ENCODE assay signal across 8 cellular contexts in the genomic region with DNA sequence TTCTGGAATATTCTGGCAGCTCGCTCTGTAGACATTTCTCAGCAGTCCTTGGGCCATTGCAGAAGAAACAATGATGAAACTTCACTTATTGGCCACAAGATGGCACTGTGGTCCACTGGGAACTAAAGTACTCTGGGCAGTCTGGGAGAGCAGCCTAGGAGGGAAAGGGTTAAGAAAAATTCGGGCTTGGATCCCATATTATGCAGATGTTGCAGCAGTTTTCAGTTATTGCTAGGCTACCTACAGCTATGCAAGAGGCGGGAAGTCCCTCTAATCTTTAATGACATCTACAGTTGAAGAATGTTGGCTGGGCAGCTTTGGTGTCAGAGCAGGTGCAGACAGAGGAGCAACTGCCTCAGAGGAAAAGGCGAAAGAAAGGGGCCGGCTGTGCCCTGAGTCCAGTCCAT.
A peak's percentile ranks its signal among the peaks of the same experiment; 100 is the strongest.
DNase-seq lines count a peak whose midpoint lies in the region; ATAC-seq and TF ChIP-seq lines count a peak whose summit lies in the region.

No MANE protein-coding gene starts in this region.

- in situ Hi-C loops in gastrocnemius medialis (cut with MboI; ENCODE audit: low sequenced_read_pairs in 4 of 4): no loop called here

- no peaks in the 10 kb centered on the region for H3K36me3 ChIP-seq in CD8-positive, alpha-beta T cell (ENCODE audit: insufficient read depth, low read length)
- H3K36me3 ChIP-seq in left ventricle myocardium inferior: no peaks in the 10 kb centered on the region
- H3K36me3 ChIP-seq in gastrocnemius medialis: no peaks in the 10 kb centered on the region

- peaks cover 55% of the 10 kb centered on the region for H3K4me1 Mint-ChIP-seq in CD8-positive, alpha-beta T cell (ENCODE audit: low read depth)
- H3K4me1 Mint-ChIP-seq in activated T-helper 17 cell treated with anti-CD3 and anti-CD28 coated beads, Interleukin-2, amount 50 U/mL, for 72 hours: peaks cover 25% of the 10 kb centered on the region

- ATAC-seq in CD8-positive, alpha-beta T cell: peak; percentile 52
- peak; percentile 81 for ATAC-seq in GM18517 (IDR thresholded peaks at IDR 0.05; ENCODE audit: unreplicated experiment)
- peak; percentile 85 for ATAC-seq in HG02885 (IDR thresholded peaks at IDR 0.05; ENCODE audit: poor library complexity, unreplicated experiment)
- peak; percentile 65 for ATAC-seq in activated T-helper 17 cell treated with anti-CD3 and anti-CD28 coated beads, Interleukin-2, amount 50 U/mL, for 72 hours (replicated peaks)
- ATAC-seq in gastrocnemius medialis: peak; percentile 67 to 80

- peaks cover 33% of the 10 kb centered on the region for H3K4me1 ChIP-seq in CD8-positive, alpha-beta T cell (ENCODE audit: insufficient read depth, low read length)
- H3K4me1 ChIP-seq in left ventricle myocardium inferior (peaks cover 6% of the 10 kb centered on the region), gastrocnemius medialis (peaks cover 13 to 19% of the 10 kb centered on the region in 2 donors)

- no peak for TF ChIP-seq POLR2A in gastrocnemius medialis (IDR thresholded peaks at IDR 0.05)

- H3K27me3 Mint-ChIP-seq in CD8-positive, alpha-beta T cell (ENCODE audit: low read depth): no peaks in the 10 kb centered on the region
- H3K27me3 Mint-ChIP-seq in activated T-helper 17 cell treated with anti-CD3 and anti-CD28 coated beads, Interleukin-2, amount 50 U/mL, for 72 hours: no peaks in the 10 kb centered on the region

- no peaks in the 10 kb centered on the region for H3K27me3 ChIP-seq in CD8-positive, alpha-beta T cell (ENCODE audit: insufficient read depth, low read length)
- H3K27me3 ChIP-seq in left ventricle myocardium inferior (ENCODE audit: low read depth) (peaks cover 40% of the 10 kb centered on the region), gastrocnemius medialis (no peaks in the 10 kb centered on the region)

- TF ChIP-seq CTCF in CD8-positive, alpha-beta T cell (IDR thresholded peaks at IDR 0.05): peak; percentile 52
- TF ChIP-seq CTCF in left ventricle myocardium inferior (IDR thresholded peaks at IDR 0.05; ENCODE audit: borderline replicate concordance) (peak; percentile 73), gastrocnemius medialis (IDR thresholded peaks at IDR 0.05 in 4 of 5, conservative IDR thresholded peaks at IDR 0.05 in 1 of 5) (peak; percentile 49 to 77 (median 63))

- H3K9me3 ChIP-seq in CD8-positive, alpha-beta T cell (ENCODE audit: low read length): no peaks in the 10 kb centered on the region
- no peaks in the 10 kb centered on the region for H3K9me3 ChIP-seq in left ventricle myocardium inferior (replicated peaks)
- H3K9me3 ChIP-seq in gastrocnemius medialis: no peaks in the 10 kb centered on the region

- H3K27ac ChIP-seq in CD8-positive, alpha-beta T cell (ENCODE audit: low read depth, low read length): no peak overlapping the region
- H3K27ac ChIP-seq in left ventricle myocardium inferior (replicated peaks): no peak overlapping the region
- no peak overlapping the region for H3K27ac ChIP-seq in gastrocnemius medialis

- CTCF ChIA-PET in CD8-positive, alpha-beta T cell (lab: Charles Lee): interaction anchor here (0.6 to 16.3 kb wide), 34 partner anchors 15 to 484 kb away, joined by 3 to 378 read pairs (median 4); partner anchors contain the start of gene EPHB6

- peak overlapping the region; percentile 27 for H3K4me3 Mint-ChIP-seq in CD8-positive, alpha-beta T cell
- H3K4me3 Mint-ChIP-seq in activated T-helper 17 cell treated with anti-CD3 and anti-CD28 coated beads, Interleukin-2, amount 50 U/mL, for 72 hours: peak overlapping the region; percentile 31

- no peak overlapping the region for H3K4me3 ChIP-seq in CD8-positive, alpha-beta T cell (ENCODE audit: low read depth, low read length)
- H3K4me3 ChIP-seq in left ventricle myocardium inferior: no peak overlapping the region
- H3K4me3 ChIP-seq in gastrocnemius medialis: no peak overlapping the region

- POLR2A ChIA-PET in CD8-positive, alpha-beta T cell (lab: Charles Lee): interaction anchor here (0.7 to 0.8 kb wide), 2 partner anchors 17 to 328 kb away, joined by 3 read pairs; no protein-coding TSS in a partner anchor

- no peaks in the 10 kb centered on the region for H3K9me3 Mint-ChIP-seq in CD8-positive, alpha-beta T cell
- H3K9me3 Mint-ChIP-seq in activated T-helper 17 cell treated with anti-CD3 and anti-CD28 coated beads, Interleukin-2, amount 50 U/mL, for 72 hours: no peaks in the 10 kb centered on the region

- no peaks in the 10 kb centered on the region for H3K36me3 Mint-ChIP-seq in CD8-positive, alpha-beta T cell
- H3K36me3 Mint-ChIP-seq in activated T-helper 17 cell treated with anti-CD3 and anti-CD28 coated beads, Interleukin-2, amount 50 U/mL, for 72 hours (ENCODE audit: low read depth): peaks cover 6% of the 10 kb centered on the region

- intact Hi-C loops in CD8-positive, alpha-beta T cell (cut with DNase I, micrococcal nuclease): loop anchor here in 1 of 2 experiments (1.0 kb wide), 1 partner anchor 24 kb away; no protein-coding TSS in a partner anchor
- intact Hi-C loops in left ventricle myocardium inferior (cut with micrococcal nuclease): no loop called here
- intact Hi-C loops in gastrocnemius medialis (cut with DNase I; ENCODE audit: low total_unique reads): loop anchor here (2.0 kb wide), 1 partner anchor 21 kb away; no protein-coding TSS in a partner anchor

- H3K27ac Mint-ChIP-seq in CD8-positive, alpha-beta T cell: peak overlapping the region; percentile 41
- peak overlapping the region; percentile 13 for H3K27ac Mint-ChIP-seq in activated T-helper 17 cell treated with anti-CD3 and anti-CD28 coated beads, Interleukin-2, amount 50 U/mL, for 72 hours

- peak in 1 of 7 experiments; percentile 25 for DNase-seq in CD8-positive, alpha-beta T cell
- DNase-seq in NCI-H2029 (lab: John Stamatoyannopoulos, UW) (peak; percentile 3), left ventricle myocardium inferior (no peak), gastrocnemius medialis (no peak)
- no peak for DNase-seq in activated CD4-positive, CD25-positive, alpha-beta regulatory T cell (lab: John Stamatoyannopoulos, UW)
